Comparison of ENCODE assay signal across 1 cellular context in the genomic region with DNA sequence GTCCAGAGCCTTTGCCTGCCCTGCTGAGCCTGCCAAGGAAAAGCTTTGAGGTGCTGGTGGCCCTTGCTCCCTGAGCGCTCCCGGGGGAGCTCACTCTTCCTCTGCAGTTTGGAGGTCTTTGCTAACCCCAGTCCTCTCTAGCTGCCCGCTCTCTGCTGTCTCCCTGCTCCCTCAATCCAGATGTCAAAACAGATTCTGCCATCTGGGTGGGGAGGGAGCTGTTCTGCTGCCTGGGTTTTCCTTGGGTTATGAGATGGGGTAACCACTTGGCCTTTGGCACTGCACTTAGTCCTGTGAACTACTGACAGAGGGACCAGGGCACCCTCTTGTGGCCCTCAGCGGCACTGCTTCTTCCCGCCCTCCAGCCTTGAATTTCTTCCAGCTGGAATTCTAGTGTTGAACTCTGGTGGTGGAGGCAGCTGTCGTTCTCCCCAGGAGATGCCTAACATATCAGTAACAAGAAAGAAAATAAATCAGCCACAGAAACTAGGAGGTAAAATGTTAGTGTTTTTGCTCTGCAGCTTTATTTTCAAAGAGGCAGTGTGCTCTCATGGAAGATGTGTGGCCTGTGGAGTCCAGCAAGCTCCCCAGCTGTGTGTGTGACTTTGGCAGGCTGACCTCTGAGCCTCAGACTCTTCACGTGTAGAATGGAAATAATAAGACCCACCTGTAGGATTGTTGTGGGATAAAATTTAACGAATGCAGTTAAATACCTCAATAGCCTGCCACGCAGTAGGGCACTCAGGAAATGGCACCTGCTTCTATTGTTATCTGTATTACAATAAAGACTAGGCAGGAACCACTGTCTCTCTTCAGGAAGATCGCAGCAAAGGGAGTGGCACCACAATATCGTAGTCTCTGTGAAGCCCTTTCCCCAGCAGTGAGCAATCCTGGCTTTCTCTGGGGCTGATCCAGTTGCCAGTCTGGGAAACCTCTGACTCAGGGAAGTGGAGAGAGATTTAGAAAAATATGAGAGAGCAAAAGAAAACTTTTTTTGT.
TF ChIP-seq lines count a peak whose summit lies in the region.

No MANE protein-coding gene starts in this region.

TF ChIP-seq in HEK293T, 16 proteins besides CTCF, POLR2A, EP300 and RAD21 (continued from another document):
- TF ChIP-seq FOXA1 (IDR thresholded peaks at IDR 0.05): no peak
